In the genomic region with DNA sequence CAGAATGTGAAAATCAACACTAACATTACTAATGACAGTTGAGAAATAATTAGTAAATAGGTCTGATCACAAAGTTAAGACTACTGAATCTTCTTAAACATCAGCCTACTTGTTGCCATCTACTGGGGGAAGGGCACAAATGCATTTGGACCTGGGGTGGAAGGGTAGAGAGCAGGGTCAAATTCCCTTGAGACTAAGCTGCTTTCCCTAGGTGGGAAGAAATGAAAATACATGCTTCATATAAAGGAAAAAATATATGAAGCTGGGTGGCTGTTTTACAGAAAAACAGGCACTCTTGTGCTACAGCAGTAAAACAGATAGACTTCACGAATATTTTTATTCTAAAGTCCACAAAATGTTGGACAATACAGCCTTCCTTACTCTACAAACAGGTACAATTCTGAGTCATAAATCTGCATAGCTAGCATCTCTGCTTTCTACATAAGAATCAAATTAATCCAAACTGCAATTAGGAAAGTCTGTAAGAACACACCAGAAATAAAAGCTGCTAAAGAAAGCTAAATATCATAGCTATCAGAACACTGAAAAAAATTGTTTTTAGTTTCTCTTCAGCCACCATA, we compare ENCODE assay signal across 7 cellular contexts. TPM values are rescaled to one million over a fixed set of nuclear protein-coding genes. Genes with fewer than 3 reads are reported as not detected.
DNase-seq lines count a peak whose midpoint lies in the region; ATAC-seq and TF ChIP-seq lines count a peak whose summit lies in the region.

No MANE protein-coding gene starts in this region.

- no peak overlapping the region for H2AFZ ChIP-seq in mesenchymal stem cell (ENCODE audit: low read depth, low read length)

- H3K27me3 ChIP-seq in mesenchymal stem cell (ENCODE audit: control insufficient read depth in 1 of 2, insufficient read depth in 1 of 2, low read length in 2 of 2), result no peaks in the 10 kb centered on the region

- H3K27me3 Mint-ChIP-seq in activated naive CD8-positive, alpha-beta T cell, result no peaks in the 10 kb centered on the region

- DNase-seq in GM10266 (ENCODE audit: extremely low spot score) (peak; percentile 24), KBM-7 (peak; percentile 40), mesenchymal stem cell (peak; percentile 40), hepatic stellate cell (ENCODE audit: low spot score) (no peak), NOMO-1 treated with DMSO at 0.1 percent for 48 hours (lab: John Stamatoyannopoulos, UW; ENCODE audit: unreplicated experiment) (no peak)

- TF ChIP-seq CTCF in GM10266 (IDR thresholded peaks at IDR 0.05; ENCODE audit: control insufficient read depth, insufficient read depth, low read depth, missing control alignments), result peak; percentile 67

- no peak overlapping the region for H2BK12ac ChIP-seq in mesenchymal stem cell (ENCODE audit: low read length in 2 of 2)

- no peak overlapping the region for H3K4me2 ChIP-seq in mesenchymal stem cell (ENCODE audit: low read length, poor library complexity, severe bottlenecking)

- no peaks in the 10 kb centered on the region for H3K36me3 Mint-ChIP-seq in activated naive CD8-positive, alpha-beta T cell

- peak overlapping the region; percentile 21 for H3K9ac ChIP-seq in mesenchymal stem cell (ENCODE audit: low read length)

- no peak overlapping the region for H3K14ac ChIP-seq in mesenchymal stem cell (ENCODE audit: low read length in 2 of 2)

- in situ Hi-C loops in KBM-7 (cut with MboI; ENCODE audit: low pct_unique_long_range_greater_than_20kb, low sequenced_read_pairs), result no loop called here

- H2BK120ac ChIP-seq in mesenchymal stem cell (ENCODE audit: low read depth, low read length), result no peak overlapping the region

- no peak overlapping the region for H3K4ac ChIP-seq in mesenchymal stem cell (ENCODE audit: low read depth in 1 of 2, low read length in 2 of 2)

- H3K4me3 Mint-ChIP-seq in activated naive CD8-positive, alpha-beta T cell, result no peak overlapping the region

- no peak overlapping the region for H3K4me3 ChIP-seq in mesenchymal stem cell (ENCODE audit: insufficient read depth in 1 of 2, low read depth in 1 of 2, low read length in 2 of 2)

- peaks cover 1% of the 10 kb centered on the region for H3K79me1 ChIP-seq in mesenchymal stem cell (replicated peaks; ENCODE audit: low read length, poor library complexity, severe bottlenecking)

- H3K36me3 ChIP-seq in mesenchymal stem cell (ENCODE audit: control insufficient read depth in 1 of 2, insufficient read depth in 2 of 2, low read depth in 1 of 2, low read length in 2 of 2), result peaks cover 10 to 33% of the 10 kb centered on the region in 2 experiments

- no peak overlapping the region for H3K18ac ChIP-seq in mesenchymal stem cell (ENCODE audit: low read depth in 1 of 2, low read length in 2 of 2)

- ATAC-seq in GM19463 (IDR thresholded peaks at IDR 0.05; ENCODE audit: unreplicated experiment), result peak; percentile 85

- H4K8ac ChIP-seq in mesenchymal stem cell (ENCODE audit: low read length), result no peak overlapping the region

- no peak overlapping the region for H3K27ac ChIP-seq in mesenchymal stem cell (ENCODE audit: low read length, poor library complexity, severe bottlenecking)

- H3K9me3 Mint-ChIP-seq in activated naive CD8-positive, alpha-beta T cell (ENCODE audit: low read depth), result no peaks in the 10 kb centered on the region

- H2BK15ac ChIP-seq in mesenchymal stem cell (ENCODE audit: low read depth, poor library complexity, severe bottlenecking), result no peak overlapping the region

- no peaks in the 10 kb centered on the region for H3K9me3 ChIP-seq in mesenchymal stem cell (ENCODE audit: control insufficient read depth, low read length)

- WGBS in mesenchymal stem cell, result 50% methylated on average over 1 of the region's 1 CpG

- peak overlapping the region; percentile 79 for H3K27ac Mint-ChIP-seq in activated naive CD8-positive, alpha-beta T cell

- H3K4me1 ChIP-seq in mesenchymal stem cell (ENCODE audit: control insufficient read depth, insufficient read depth, low read depth, low read length), result peaks cover 11% of the 10 kb centered on the region

- H3K23ac ChIP-seq in mesenchymal stem cell (ENCODE audit: low read length in 2 of 2), result no peak overlapping the region

- H3K4me1 Mint-ChIP-seq in activated naive CD8-positive, alpha-beta T cell (ENCODE audit: low read depth), result peaks cover 53% of the 10 kb centered on the region

- H2BK5ac ChIP-seq in mesenchymal stem cell (ENCODE audit: low read depth, low read length, poor library complexity, severe bottlenecking), result no peak overlapping the region

- H2AK5ac ChIP-seq in mesenchymal stem cell (ENCODE audit: low read length, severe bottlenecking), result no peak overlapping the region

- no peak overlapping the region for H4K91ac ChIP-seq in mesenchymal stem cell (ENCODE audit: low read length)

RNA-seq across cellular contexts. Expression of a gene that starts 10.9 kb away (rescaled TPM):
- polyA plus RNA-seq in mesenchymal stem cell (2013, experiment 1 of 2), result 111 TPM
- 107 TPM for polyA plus RNA-seq in mesenchymal stem cell (2013, experiment 2 of 2)

RNA-seq across cellular contexts. Expression of a gene that starts 11.4 kb away (rescaled TPM):
- 2.1 TPM for polyA plus RNA-seq in mesenchymal stem cell (2013, experiment 1 of 2)
- 2.1 TPM for polyA plus RNA-seq in mesenchymal stem cell (2013, experiment 2 of 2)

Comparison
In these comparisons a context has a peak if more than half of its experiments do, and no peak if none do; other contexts are left out.
1. DNase-seq: peak in GM10266 (single experiment), KBM-7 (single experiment) and mesenchymal stem cell (single experiment); none in hepatic stellate cell (single experiment) and NOMO-1 treated with DMSO at 0.1 percent for 48 hours (single experiment).